In the genomic region with DNA sequence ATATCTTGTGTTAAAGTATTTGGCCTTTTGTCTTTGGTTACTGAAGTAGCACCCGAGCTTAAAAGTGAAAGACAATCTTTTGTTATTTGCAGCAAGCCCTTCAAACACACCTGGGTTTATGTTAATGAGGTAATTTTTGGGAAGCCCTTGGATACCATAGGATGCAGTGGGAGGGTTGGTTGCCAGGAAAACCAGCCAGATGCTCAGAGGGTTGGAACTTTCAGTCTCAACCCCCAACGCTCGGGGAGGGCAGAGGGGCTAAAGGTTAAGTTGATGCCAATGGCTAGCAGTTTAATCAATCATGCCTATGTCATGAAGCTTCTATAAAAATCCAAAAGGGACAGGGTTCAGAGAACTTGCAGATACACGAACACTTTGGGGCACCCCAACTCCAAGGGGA, we compare ENCODE assay signal across 1 cellular context.
TF ChIP-seq lines count a peak whose summit lies in the region.

No MANE protein-coding gene starts in this region.

TF ChIP-seq in WTC11, 78 proteins besides CTCF, POLR2A, EP300 and RAD21 (continued from another document):
- TF ChIP-seq, protein P1, sequence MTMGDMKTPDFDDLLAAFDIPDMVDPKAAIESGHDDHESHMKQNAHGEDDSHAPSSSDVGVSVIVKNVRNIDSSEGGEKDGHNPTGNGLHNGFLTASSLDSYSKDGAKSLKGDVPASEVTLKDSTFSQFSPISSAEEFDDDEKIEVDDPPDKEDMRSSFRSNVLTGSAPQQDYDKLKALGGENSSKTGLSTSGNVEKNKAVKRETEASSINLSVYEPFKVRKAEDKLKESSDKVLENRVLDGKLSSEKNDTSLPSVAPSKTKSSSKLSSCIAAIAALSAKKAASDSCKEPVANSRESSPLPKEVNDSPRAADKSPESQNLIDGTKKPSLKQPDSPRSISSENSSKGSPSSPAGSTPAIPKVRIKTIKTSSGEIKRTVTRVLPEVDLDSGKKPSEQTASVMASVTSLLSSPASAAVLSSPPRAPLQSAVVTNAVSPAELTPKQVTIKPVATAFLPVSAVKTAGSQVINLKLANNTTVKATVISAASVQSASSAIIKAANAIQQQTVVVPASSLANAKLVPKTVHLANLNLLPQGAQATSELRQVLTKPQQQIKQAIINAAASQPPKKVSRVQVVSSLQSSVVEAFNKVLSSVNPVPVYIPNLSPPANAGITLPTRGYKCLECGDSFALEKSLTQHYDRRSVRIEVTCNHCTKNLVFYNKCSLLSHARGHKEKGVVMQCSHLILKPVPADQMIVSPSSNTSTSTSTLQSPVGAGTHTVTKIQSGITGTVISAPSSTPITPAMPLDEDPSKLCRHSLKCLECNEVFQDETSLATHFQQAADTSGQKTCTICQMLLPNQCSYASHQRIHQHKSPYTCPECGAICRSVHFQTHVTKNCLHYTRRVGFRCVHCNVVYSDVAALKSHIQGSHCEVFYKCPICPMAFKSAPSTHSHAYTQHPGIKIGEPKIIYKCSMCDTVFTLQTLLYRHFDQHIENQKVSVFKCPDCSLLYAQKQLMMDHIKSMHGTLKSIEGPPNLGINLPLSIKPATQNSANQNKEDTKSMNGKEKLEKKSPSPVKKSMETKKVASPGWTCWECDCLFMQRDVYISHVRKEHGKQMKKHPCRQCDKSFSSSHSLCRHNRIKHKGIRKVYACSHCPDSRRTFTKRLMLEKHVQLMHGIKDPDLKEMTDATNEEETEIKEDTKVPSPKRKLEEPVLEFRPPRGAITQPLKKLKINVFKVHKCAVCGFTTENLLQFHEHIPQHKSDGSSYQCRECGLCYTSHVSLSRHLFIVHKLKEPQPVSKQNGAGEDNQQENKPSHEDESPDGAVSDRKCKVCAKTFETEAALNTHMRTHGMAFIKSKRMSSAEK (CRISPR knock-in tag; IDR thresholded peaks at IDR 0.05; ENCODE audit: borderline replicate concordance): no peak
TF ChIP-seq in WTC11: peak in this region for 0.
